3 cellular contexts compared by ENCODE assay signal in genomic region chr12:50212071-50212467, GRCh38.
TF ChIP-seq lines count a peak whose summit lies in the region.

No MANE protein-coding gene starts in this region.

TF ChIP-seq in liver, 16 proteins besides CTCF, POLR2A, EP300 and RAD21:
- TF ChIP-seq JUND (IDR thresholded peaks at IDR 0.05) (no peak), GABPA (IDR thresholded peaks at IDR 0.05 in 1 of 2, conservative IDR thresholded peaks at IDR 0.05 in 1 of 2) (peak in 1 of 2 donors; percentile 10)

TF ChIP-seq in HepG2, 621 proteins besides CTCF, POLR2A, EP300 and RAD21:
- TF ChIP-seq MTA3 (CRISPR knock-in tag; IDR thresholded peaks at IDR 0.05) (no peak), ARNT2 (CRISPR knock-in tag; IDR thresholded peaks at IDR 0.05; ENCODE audit: low read depth) (no peak), ZSCAN29 (CRISPR knock-in tag; conservative IDR thresholded peaks at IDR 0.05) (no peak), ZKSCAN1 (IDR thresholded peaks at IDR 0.05; ENCODE audit: low read length) (no peak), SPEN (CRISPR knock-in tag; IDR thresholded peaks at IDR 0.05; ENCODE audit: low read depth) (no peak), ZNF720 (CRISPR knock-in tag; IDR thresholded peaks at IDR 0.05) (no peak), GZF1 (CRISPR knock-in tag; IDR thresholded peaks at IDR 0.05) (no peak), POLR2AphosphoS2 (IDR thresholded peaks at IDR 0.05; ENCODE audit: low read depth, low read length) (no peak), KLF6 (CRISPR knock-in tag; IDR thresholded peaks at IDR 0.05) (no peak)
TF ChIP-seq in HepG2: peak in this region for 0.

TF ChIP-seq in GM23338, 12 proteins besides CTCF, POLR2A, EP300 and RAD21:
- no peak for TF ChIP-seq POLR2AphosphoS5 (IDR thresholded peaks at IDR 0.05; ENCODE audit: low read depth)
- TF ChIP-seq ETS1 (IDR thresholded peaks at IDR 0.05) = no peak
